Comparison of ENCODE assay signal across 16 cellular contexts in the genomic region with DNA sequence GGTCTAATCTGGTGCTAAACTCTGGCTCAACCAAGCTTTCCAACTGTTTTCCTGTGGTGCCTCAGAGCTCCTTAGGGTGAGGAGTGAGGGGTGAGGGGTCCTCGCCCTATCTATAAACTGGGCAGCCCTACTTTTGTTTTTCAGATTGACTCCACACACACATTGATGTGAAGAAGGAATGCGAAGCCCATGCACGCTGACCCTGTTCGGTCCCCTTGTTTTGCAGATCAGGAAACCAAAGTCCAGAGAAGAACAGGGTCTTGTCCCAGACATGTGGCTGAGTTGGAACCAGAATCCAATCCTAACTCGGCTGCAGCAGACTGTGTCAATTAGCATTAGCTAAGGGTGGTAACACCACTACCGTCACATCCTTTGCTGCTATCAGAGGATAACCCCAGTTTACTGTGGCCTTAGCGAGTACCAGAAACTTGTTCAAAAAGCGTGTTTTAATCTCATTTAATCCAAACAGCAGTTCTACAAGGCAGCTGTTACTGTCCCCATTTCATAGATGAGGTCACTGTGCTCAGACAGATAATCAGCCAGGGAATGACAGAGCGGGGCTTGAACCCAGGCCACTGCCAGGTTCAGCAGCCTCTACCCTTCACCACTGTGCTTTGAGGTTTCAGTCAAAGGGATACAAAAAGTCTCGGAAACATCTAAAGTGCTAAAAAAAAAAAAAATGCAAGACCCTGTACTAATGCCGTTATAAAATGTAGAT.
DNase-seq lines count a peak whose midpoint lies in the region; TF ChIP-seq lines count a peak whose summit lies in the region.
"Had no signal": no experiment of that assay in that cellular context is flagged by ENCODE, and none has a peak within 500 bp of the region (broad histone marks: within the 10 kb centered on the region; RNA-seq: fewer than 3 reads in every experiment).

No MANE protein-coding gene starts in this region.

- no peaks in the 10 kb centered on the region for H3K9me3 ChIP-seq in WERI-Rb-1 (ENCODE audit: severe bottlenecking)
- H3K9me3 ChIP-seq: A549, Caco-2 had no signal

- H3K36me3 ChIP-seq in WERI-Rb-1 (no peaks in the 10 kb centered on the region), mesendoderm (ENCODE audit: control insufficient read depth, insufficient read depth, low read length) (no peaks in the 10 kb centered on the region)

- H2AK5ac ChIP-seq in mesendoderm (ENCODE audit: low read length): no peak overlapping the region

- no peak overlapping the region for H3K4me2 ChIP-seq in mesendoderm (ENCODE audit: low read length)
- H3K4me2 ChIP-seq: A549 had no signal

- no peak overlapping the region for H3K9ac ChIP-seq in mesendoderm (ENCODE audit: low read length)

- H3K79me2 ChIP-seq in mesendoderm (ENCODE audit: control insufficient read depth, insufficient read depth, low read length): no peaks in the 10 kb centered on the region

- peak overlapping the region; percentile 73 for H3K56ac ChIP-seq in mesendoderm (ENCODE audit: low read length)

- no peak overlapping the region for H3K23ac ChIP-seq in mesendoderm (ENCODE audit: low read length)

- no peak for TF ChIP-seq CTCF in WERI-Rb-1 (IDR thresholded peaks at IDR 0.05; ENCODE audit: low read depth, low read length)

- H2BK120ac ChIP-seq in mesendoderm (ENCODE audit: low read depth, low read length): peak overlapping the region; percentile 7

- no CpG with 5 or more reads among the region's 11 CpGs for WGBS in mesendoderm (ENCODE audit: extremely low coverage, insufficient coverage, low lambda C conversion rate)

- peak overlapping the region; percentile 69 for H3K18ac ChIP-seq in mesendoderm (ENCODE audit: low read length)

- H3K79me1 ChIP-seq in mesendoderm (ENCODE audit: low read length): no peaks in the 10 kb centered on the region

- H3K27ac ChIP-seq in WERI-Rb-1 (peak overlapping the region; percentile 75), mesendoderm (ENCODE audit: low read depth, low read length) (peak overlapping the region; percentile 16)
- H3K27ac ChIP-seq: 22Rv1, A549, C4-2B, HL-60 had no signal

- H3K4me1 ChIP-seq in mesendoderm (ENCODE audit: control insufficient read depth, low read depth, low read length): peaks cover 11% of the 10 kb centered on the region
- H3K4me1 ChIP-seq: A549, Caco-2 had no signal

- no peak overlapping the region for H4K8ac ChIP-seq in mesendoderm (ENCODE audit: low read depth, low read length)

- H3K4me3 ChIP-seq in WERI-Rb-1 (ENCODE audit: low read depth, low read length) (no peak overlapping the region), mesendoderm (ENCODE audit: low read length) (no peak overlapping the region)
- H3K4me3 ChIP-seq: A549 had no signal

- H3K4ac ChIP-seq in mesendoderm (ENCODE audit: low read depth, low read length): no peak overlapping the region

- intact Hi-C loops in posterior vena cava (cut with DNase I): no loop called here

- peak overlapping the region; percentile 3 for H2BK5ac ChIP-seq in mesendoderm (ENCODE audit: low read length)

- DNase-seq in NCI-H82 (lab: John Stamatoyannopoulos, UW) (peak; percentile 22), NCI-H82 treated with DMSO at 0.1 percent for 48 hours (lab: John Stamatoyannopoulos, UW; ENCODE audit: unreplicated experiment) (no peak), WERI-Rb-1 (peak; percentile 38), mesendoderm (peak; percentile 69), posterior vena cava (ENCODE audit: low spot score) (peak; percentile 15), T-helper 9 cell (no peak)
- DNase-seq in activated CD4-positive, CD25-positive, alpha-beta regulatory T cell treated with anti-CD3 and anti-CD28 coated beads, Interleukin-2, amount 50 U/mL, for 72 hours: no peak
- DNase-seq: AML-193; Caco-2; CD4-positive, alpha-beta T cell; GDM1; HCEC 1CT had no signal

- H3K27me3 ChIP-seq in WERI-Rb-1 (ENCODE audit: insufficient read depth, low read depth, severe bottlenecking) (no peaks in the 10 kb centered on the region), mesendoderm (ENCODE audit: insufficient read depth, low read length, poor library complexity) (no peaks in the 10 kb centered on the region)

- no peak overlapping the region for H2BK15ac ChIP-seq in mesendoderm (replicated peaks; ENCODE audit: low read depth)

- no peak overlapping the region for H4K5ac ChIP-seq in mesendoderm (ENCODE audit: low read length)

Comparison
In these comparisons a context has a peak if more than half of its experiments do, and no peak if none do; other contexts are left out.
1. DNase-seq: peak in NCI-H82 (single experiment), WERI-Rb-1 (single experiment), mesendoderm (single experiment) and posterior vena cava (single experiment); none in NCI-H82 treated with DMSO at 0.1 percent for 48 hours (single experiment), T-helper 9 cell (single experiment) and activated CD4-positive, CD25-positive, alpha-beta regulatory T cell treated with anti-CD3 and anti-CD28 coated beads, Interleukin-2, amount 50 U/mL, for 72 hours (single experiment).